8 cellular contexts compared by ENCODE assay signal in genomic region chr12:6062427-6063378, GRCh38.
A peak's percentile ranks its signal among the peaks of the same experiment; 100 is the strongest.
DNase-seq lines count a peak whose midpoint lies in the region; ATAC-seq, FAIRE-seq and TF ChIP-seq lines count a peak whose summit lies in the region.

No MANE protein-coding gene starts in this region.

- no peak overlapping the region for H3K4me3 Mint-ChIP-seq in GM23338
- H3K4me3 Mint-ChIP-seq in activated T-helper 17 cell treated with anti-CD3 and anti-CD28 coated beads, Interleukin-2, amount 50 U/mL, for 72 hours, result no peak overlapping the region

- H3K36me3 ChIP-seq in GM23338 (ENCODE audit: insufficient read depth) (no peaks in the 10 kb centered on the region), OCI-LY7 (ENCODE audit: insufficient read depth, low read length) (no peaks in the 10 kb centered on the region), pancreas (no peaks in the 10 kb centered on the region), vagina (no peaks in the 10 kb centered on the region)

- FAIRE-seq in pancreas (lab: Jason Lieb, UNC), result no peak

- 39 to 51% methylated on average over 16 of the region's 16 CpGs for WGBS in pancreas, 2 donors

- POLR2A ChIA-PET in OCI-LY7 (lab: Charles Lee), result no interaction called here

- peak; percentile 79 for ATAC-seq in GM23338
- ATAC-seq in activated T-helper 17 cell treated with anti-CD3 and anti-CD28 coated beads, Interleukin-2, amount 50 U/mL, for 72 hours (replicated peaks), result peak; percentile 71
- peak; percentile 77 to 89 (median 84) for ATAC-seq in pancreas
- ATAC-seq in HG03565 (IDR thresholded peaks at IDR 0.05; ENCODE audit: unreplicated experiment), result no peak

- H3K27me3 Mint-ChIP-seq in GM23338 (ENCODE audit: insufficient read depth, low read depth, poor library complexity), result peaks cover 7% of the 10 kb centered on the region
- peaks cover 23% of the 10 kb centered on the region for H3K27me3 Mint-ChIP-seq in activated T-helper 17 cell treated with anti-CD3 and anti-CD28 coated beads, Interleukin-2, amount 50 U/mL, for 72 hours

- H3K27ac ChIP-seq in GM23338 (ENCODE audit: low read depth) (no peak overlapping the region), OCI-LY7 (ENCODE audit: low read depth, low read length, poor library complexity, severe bottlenecking) (no peak overlapping the region), pancreas (no peak overlapping the region), vagina (peak overlapping the region; percentile 72)

- H3K36me3 Mint-ChIP-seq in GM23338 (ENCODE audit: low read depth), result no peaks in the 10 kb centered on the region
- no peaks in the 10 kb centered on the region for H3K36me3 Mint-ChIP-seq in activated T-helper 17 cell treated with anti-CD3 and anti-CD28 coated beads, Interleukin-2, amount 50 U/mL, for 72 hours (ENCODE audit: low read depth)

- H2AFZ ChIP-seq in GM23338, result peak overlapping the region; percentile 59
- H2AFZ ChIP-seq in OCI-LY7 (ENCODE audit: low read length), result no peak overlapping the region

- CTCF ChIA-PET in OCI-LY7 (lab: Charles Lee; ENCODE audit: unreplicated experiment), result no interaction called here

- intact Hi-C loops in OCI-LY7 (cut with micrococcal nuclease; ENCODE audit: unreplicated experiment) (loop anchor here (1.0 to 2.0 kb wide), 3 partner anchors 132 to 223 kb away; no protein-coding TSS in a partner anchor), pancreas (cut with DNase I) (loop anchor here in 1 of 3 donors (5.0 to 10.0 kb wide), 2 partner anchors 122 to 220 kb away; no protein-coding TSS in a partner anchor), vagina (cut with DNase I) (no loop called here)

- peaks cover 27% of the 10 kb centered on the region for H3K4me1 Mint-ChIP-seq in GM23338
- H3K4me1 Mint-ChIP-seq in activated T-helper 17 cell treated with anti-CD3 and anti-CD28 coated beads, Interleukin-2, amount 50 U/mL, for 72 hours, result no peaks in the 10 kb centered on the region

- no peaks in the 10 kb centered on the region for H3K9me2 ChIP-seq in GM23338 (ENCODE audit: insufficient read depth)
- H3K9me2 ChIP-seq in OCI-LY7 (ENCODE audit: insufficient read depth, low read length), result no peaks in the 10 kb centered on the region

- H3K4me1 ChIP-seq in GM23338 (ENCODE audit: insufficient read depth) (peaks cover 18% of the 10 kb centered on the region), OCI-LY7 (ENCODE audit: insufficient read depth, low read length, poor library complexity, severe bottlenecking) (no peaks in the 10 kb centered on the region), pancreas (no peaks in the 10 kb centered on the region), vagina (peaks cover 40% of the 10 kb centered on the region)

- peaks cover 11% of the 10 kb centered on the region for H3F3A ChIP-seq in GM23338 (replicated peaks; ENCODE audit: low read depth)

- no peak for TF ChIP-seq POLR2A in vagina (IDR thresholded peaks at IDR 0.05)

- H3K79me2 ChIP-seq in GM23338 (replicated peaks; ENCODE audit: insufficient read depth) (no peaks in the 10 kb centered on the region), OCI-LY7 (ENCODE audit: insufficient read depth, low read depth, low read length) (no peaks in the 10 kb centered on the region)

- H3K4me2 ChIP-seq in GM23338 (no peak overlapping the region), OCI-LY7 (ENCODE audit: low read length) (no peak overlapping the region)

- H3K4me3 ChIP-seq in GM23338, result no peak overlapping the region
- no peak overlapping the region for H3K4me3 ChIP-seq in OCI-LY7 (ENCODE audit: low read depth, low read length, poor library complexity, severe bottlenecking)
- H3K4me3 ChIP-seq in pancreas, result no peak overlapping the region
- H3K4me3 ChIP-seq in vagina, result no peak overlapping the region

- H4K20me1 ChIP-seq in GM23338 (replicated peaks; ENCODE audit: insufficient read depth) (no peaks in the 10 kb centered on the region), OCI-LY7 (ENCODE audit: insufficient read depth, low read length) (no peaks in the 10 kb centered on the region)

- TF ChIP-seq CTCF in GM23338 (conservative IDR thresholded peaks at IDR 0.05; ENCODE audit: low read depth in 2 of 2) (peak; percentile 76 to 97), OCI-LY7 (conservative IDR thresholded peaks at IDR 0.05; ENCODE audit: low read length) (peak; percentile 84), pancreas (IDR thresholded peaks at IDR 0.05) (peak; percentile 61 to 85 (median 70)), vagina (IDR thresholded peaks at IDR 0.05) (peak; percentile 68 to 76 (median 71))

- no peaks in the 10 kb centered on the region for H3K9me3 ChIP-seq in OCI-LY7 (ENCODE audit: low read length)
- H3K9me3 ChIP-seq in pancreas, result no peaks in the 10 kb centered on the region
- H3K9me3 ChIP-seq in vagina, result no peaks in the 10 kb centered on the region

- DNase-seq in AML-193 (lab: John Stamatoyannopoulos, UW) (peak; percentile 16 to 33), GM23338 (ENCODE audit: low spot score) (peak; percentile 73), OCI-LY7 (ENCODE audit: low spot score) (peak; percentile 55), foreskin melanocyte (peak; percentile 73), pancreas (peak in 3 of 6 donors; percentile 15 to 67 (median 46)), vagina (ENCODE audit: extremely low spot score in 2 of 2) (no peak)

- H3K27ac Mint-ChIP-seq in GM23338, result no peak overlapping the region
- no peak overlapping the region for H3K27ac Mint-ChIP-seq in activated T-helper 17 cell treated with anti-CD3 and anti-CD28 coated beads, Interleukin-2, amount 50 U/mL, for 72 hours

- no peaks in the 10 kb centered on the region for H3K27me3 ChIP-seq in GM23338 (ENCODE audit: insufficient read depth)
- no peaks in the 10 kb centered on the region for H3K27me3 ChIP-seq in pancreas
- H3K27me3 ChIP-seq in vagina, result no peaks in the 10 kb centered on the region

- H3K9me3 Mint-ChIP-seq in GM23338, result no peaks in the 10 kb centered on the region
- no peaks in the 10 kb centered on the region for H3K9me3 Mint-ChIP-seq in activated T-helper 17 cell treated with anti-CD3 and anti-CD28 coated beads, Interleukin-2, amount 50 U/mL, for 72 hours

- no TSS peak for BruUV-seq in OCI-LY7 (replicated peaks; lab: Mats Ljungman, UMichigan)

TF ChIP-seq in GM23338, 12 proteins besides CTCF, POLR2A, EP300 and RAD21:
- no peak for TF ChIP-seq STAT1 (IDR thresholded peaks at IDR 0.05; ENCODE audit: unreplicated experiment)
- no peak for TF ChIP-seq NANOG (IDR thresholded peaks at IDR 0.05; ENCODE audit: borderline replicate concordance)
- no peak for TF ChIP-seq EZH2 (IDR thresholded peaks at IDR 0.05; ENCODE audit: low read depth, unreplicated experiment)
- TF ChIP-seq ZNF462 (CRISPR knock-in tag; IDR thresholded peaks at IDR 0.05), result no peak
- TF ChIP-seq CREB1 (CRISPR knock-in tag; IDR thresholded peaks at IDR 0.05; ENCODE audit: low read depth), result no peak

Comparison
In these comparisons a context has a peak if more than half of its experiments do, and no peak if none do; other contexts are left out.
1. DNase-seq: peak in AML-193 (2 of 2), GM23338 (single experiment), OCI-LY7 (single experiment) and foreskin melanocyte (single experiment); none in vagina (0 of 2).
2. Peak in every context shown above with its lines, with median percentiles within 50 percentile points of each other: CTCF ChIP-seq.